1 cellular context compared by ENCODE assay signal in the genomic region with DNA sequence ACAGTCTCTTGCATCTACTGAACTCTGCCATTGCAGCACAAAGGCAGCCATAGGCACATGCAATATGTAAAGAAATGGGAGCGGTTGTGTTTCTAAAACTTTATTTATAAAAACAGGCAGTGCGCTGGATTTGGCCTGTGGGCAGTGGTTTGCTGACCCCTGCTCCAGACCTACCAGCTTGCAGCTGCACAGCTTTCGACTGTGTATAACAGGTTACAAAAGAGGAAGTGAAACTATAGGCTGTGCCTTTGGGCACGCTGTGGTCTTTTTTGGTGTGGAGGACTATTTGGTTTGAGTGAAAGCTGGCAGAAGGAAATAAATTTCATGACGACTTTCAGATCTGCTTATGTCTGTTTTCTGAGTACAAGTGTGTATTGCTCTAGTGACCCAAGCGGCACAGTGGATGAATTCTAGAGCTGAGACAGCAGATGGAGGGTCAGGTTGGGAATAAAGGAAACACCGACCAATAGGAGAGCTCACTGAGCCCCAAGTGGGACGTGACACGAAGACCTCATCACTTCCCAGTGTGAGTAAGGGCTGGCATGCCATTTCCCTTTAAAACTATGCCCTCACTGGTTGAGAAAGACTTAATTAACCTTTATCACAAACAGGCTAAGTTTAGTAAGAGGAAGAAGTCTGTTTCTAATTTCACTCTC.
TF ChIP-seq lines count a peak whose summit lies in the region.

No MANE protein-coding gene starts in this region.

TF ChIP-seq in K562, 482 proteins besides CTCF, POLR2A, EP300 and RAD21 (continued from another document and continues in another):
- TF ChIP-seq, protein P1, sequence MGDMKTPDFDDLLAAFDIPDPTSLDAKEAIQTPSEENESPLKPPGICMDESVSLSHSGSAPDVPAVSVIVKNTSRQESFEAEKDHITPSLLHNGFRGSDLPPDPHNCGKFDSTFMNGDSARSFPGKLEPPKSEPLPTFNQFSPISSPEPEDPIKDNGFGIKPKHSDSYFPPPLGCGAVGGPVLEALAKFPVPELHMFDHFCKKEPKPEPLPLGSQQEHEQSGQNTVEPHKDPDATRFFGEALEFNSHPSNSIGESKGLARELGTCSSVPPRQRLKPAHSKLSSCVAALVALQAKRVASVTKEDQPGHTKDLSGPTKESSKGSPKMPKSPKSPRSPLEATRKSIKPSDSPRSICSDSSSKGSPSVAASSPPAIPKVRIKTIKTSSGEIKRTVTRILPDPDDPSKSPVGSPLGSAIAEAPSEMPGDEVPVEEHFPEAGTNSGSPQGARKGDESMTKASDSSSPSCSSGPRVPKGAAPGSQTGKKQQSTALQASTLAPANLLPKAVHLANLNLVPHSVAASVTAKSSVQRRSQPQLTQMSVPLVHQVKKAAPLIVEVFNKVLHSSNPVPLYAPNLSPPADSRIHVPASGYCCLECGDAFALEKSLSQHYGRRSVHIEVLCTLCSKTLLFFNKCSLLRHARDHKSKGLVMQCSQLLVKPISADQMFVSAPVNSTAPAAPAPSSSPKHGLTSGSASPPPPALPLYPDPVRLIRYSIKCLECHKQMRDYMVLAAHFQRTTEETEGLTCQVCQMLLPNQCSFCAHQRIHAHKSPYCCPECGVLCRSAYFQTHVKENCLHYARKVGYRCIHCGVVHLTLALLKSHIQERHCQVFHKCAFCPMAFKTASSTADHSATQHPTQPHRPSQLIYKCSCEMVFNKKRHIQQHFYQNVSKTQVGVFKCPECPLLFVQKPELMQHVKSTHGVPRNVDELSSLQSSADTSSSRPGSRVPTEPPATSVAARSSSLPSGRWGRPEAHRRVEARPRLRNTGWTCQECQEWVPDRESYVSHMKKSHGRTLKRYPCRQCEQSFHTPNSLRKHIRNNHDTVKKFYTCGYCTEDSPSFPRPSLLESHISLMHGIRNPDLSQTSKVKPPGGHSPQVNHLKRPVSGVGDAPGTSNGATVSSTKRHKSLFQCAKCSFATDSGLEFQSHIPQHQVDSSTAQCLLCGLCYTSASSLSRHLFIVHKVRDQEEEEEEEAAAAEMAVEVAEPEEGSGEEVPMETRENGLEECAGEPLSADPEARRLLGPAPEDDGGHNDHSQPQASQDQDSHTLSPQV (IDR thresholded peaks at IDR 0.05) = no peak
- TF ChIP-seq, protein P2, sequence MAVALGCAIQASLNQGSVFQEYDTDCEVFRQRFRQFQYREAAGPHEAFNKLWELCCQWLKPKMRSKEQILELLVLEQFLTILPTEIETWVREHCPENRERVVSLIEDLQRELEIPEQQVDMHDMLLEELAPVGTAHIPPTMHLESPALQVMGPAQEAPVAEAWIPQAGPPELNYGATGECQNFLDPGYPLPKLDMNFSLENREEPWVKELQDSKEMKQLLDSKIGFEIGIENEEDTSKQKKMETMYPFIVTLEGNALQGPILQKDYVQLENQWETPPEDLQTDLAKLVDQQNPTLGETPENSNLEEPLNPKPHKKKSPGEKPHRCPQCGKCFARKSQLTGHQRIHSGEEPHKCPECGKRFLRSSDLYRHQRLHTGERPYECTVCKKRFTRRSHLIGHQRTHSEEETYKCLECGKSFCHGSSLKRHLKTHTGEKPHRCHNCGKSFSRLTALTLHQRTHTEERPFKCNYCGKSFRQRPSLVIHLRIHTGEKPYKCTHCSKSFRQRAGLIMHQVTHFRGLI (CRISPR knock-in tag; IDR thresholded peaks at IDR 0.05) = 0 out of 2 replicates have a peak, but pooled peaks have one; percentile 13
- TF ChIP-seq MIER1 (IDR thresholded peaks at IDR 0.05; ENCODE audit: low read depth) (no peak), PHF8 (IDR thresholded peaks at IDR 0.05; ENCODE audit: borderline replicate concordance, low read length) (no peak), ZNF512 (tag; IDR thresholded peaks at IDR 0.05) (no peak), BRD9 (IDR thresholded peaks at IDR 0.05; ENCODE audit: low read depth, partially characterized antibody) (no peak), ARID3A (IDR thresholded peaks at IDR 0.05; ENCODE audit: borderline replicate concordance, low read depth, low read length) (no peak), SMAD4 (CRISPR knock-in tag; conservative IDR thresholded peaks at IDR 0.05) (no peak), ZFX (CRISPR knock-in tag; IDR thresholded peaks at IDR 0.05) (no peak), ZBTB40 (IDR thresholded peaks at IDR 0.05) (peak; percentile 83), ZBTB40 (CRISPR knock-in tag; IDR thresholded peaks at IDR 0.05) (peak; percentile 80), ZNF121 (CRISPR knock-in tag; conservative IDR thresholded peaks at IDR 0.05) (no peak), KDM5B (IDR thresholded peaks at IDR 0.05; ENCODE audit: insufficient replicate concordance, low read depth, low read length) (no peak), NFE2L1 (tag; IDR thresholded peaks at IDR 0.05; ENCODE audit: borderline replicate concordance, low read depth) (no peak), ZSCAN29 (IDR thresholded peaks at IDR 0.05) (no peak), MBD2 (IDR thresholded peaks at IDR 0.05; ENCODE audit: borderline replicate concordance, low read depth) (no peak), JUNB (CRISPR knock-in tag; conservative IDR thresholded peaks at IDR 0.05) (no peak), ZNF717 (CRISPR knock-in tag; IDR thresholded peaks at IDR 0.05) (no peak), YY1 (IDR thresholded peaks at IDR 0.05; ENCODE audit: borderline replicate concordance in 1 of 3, control insufficient read depth in 1 of 3, extremely low read depth in 1 of 3, insufficient read depth in 3 of 3, insufficient read length in 1 of 3, insufficient replicate concordance in 2 of 3, low read depth in 1 of 3, low read length in 2 of 3) (no peak)
- TF ChIP-seq, protein P3, sequence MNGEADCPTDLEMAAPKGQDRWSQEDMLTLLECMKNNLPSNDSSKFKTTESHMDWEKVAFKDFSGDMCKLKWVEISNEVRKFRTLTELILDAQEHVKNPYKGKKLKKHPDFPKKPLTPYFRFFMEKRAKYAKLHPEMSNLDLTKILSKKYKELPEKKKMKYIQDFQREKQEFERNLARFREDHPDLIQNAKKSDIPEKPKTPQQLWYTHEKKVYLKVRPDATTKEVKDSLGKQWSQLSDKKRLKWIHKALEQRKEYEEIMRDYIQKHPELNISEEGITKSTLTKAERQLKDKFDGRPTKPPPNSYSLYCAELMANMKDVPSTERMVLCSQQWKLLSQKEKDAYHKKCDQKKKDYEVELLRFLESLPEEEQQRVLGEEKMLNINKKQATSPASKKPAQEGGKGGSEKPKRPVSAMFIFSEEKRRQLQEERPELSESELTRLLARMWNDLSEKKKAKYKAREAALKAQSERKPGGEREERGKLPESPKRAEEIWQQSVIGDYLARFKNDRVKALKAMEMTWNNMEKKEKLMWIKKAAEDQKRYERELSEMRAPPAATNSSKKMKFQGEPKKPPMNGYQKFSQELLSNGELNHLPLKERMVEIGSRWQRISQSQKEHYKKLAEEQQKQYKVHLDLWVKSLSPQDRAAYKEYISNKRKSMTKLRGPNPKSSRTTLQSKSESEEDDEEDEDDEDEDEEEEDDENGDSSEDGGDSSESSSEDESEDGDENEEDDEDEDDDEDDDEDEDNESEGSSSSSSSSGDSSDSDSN (IDR thresholded peaks at IDR 0.05; ENCODE audit: borderline replicate concordance in 1 of 2, low read depth in 2 of 2, low read length in 2 of 2) = no peak
- TF ChIP-seq, protein P4, sequence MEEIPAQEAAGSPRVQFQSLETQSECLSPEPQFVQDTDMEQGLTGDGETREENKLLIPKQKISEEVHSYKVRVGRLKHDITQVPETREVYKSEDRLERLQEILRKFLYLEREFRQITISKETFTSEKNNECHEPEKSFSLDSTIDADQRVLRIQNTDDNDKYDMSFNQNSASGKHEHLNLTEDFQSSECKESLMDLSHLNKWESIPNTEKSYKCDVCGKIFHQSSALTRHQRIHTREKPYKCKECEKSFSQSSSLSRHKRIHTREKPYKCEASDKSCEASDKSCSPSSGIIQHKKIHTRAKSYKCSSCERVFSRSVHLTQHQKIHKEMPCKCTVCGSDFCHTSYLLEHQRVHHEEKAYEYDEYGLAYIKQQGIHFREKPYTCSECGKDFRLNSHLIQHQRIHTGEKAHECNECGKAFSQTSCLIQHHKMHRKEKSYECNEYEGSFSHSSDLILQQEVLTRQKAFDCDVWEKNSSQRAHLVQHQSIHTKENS (CRISPR knock-in tag; IDR thresholded peaks at IDR 0.05) = no peak
- TF ChIP-seq, protein P5, sequence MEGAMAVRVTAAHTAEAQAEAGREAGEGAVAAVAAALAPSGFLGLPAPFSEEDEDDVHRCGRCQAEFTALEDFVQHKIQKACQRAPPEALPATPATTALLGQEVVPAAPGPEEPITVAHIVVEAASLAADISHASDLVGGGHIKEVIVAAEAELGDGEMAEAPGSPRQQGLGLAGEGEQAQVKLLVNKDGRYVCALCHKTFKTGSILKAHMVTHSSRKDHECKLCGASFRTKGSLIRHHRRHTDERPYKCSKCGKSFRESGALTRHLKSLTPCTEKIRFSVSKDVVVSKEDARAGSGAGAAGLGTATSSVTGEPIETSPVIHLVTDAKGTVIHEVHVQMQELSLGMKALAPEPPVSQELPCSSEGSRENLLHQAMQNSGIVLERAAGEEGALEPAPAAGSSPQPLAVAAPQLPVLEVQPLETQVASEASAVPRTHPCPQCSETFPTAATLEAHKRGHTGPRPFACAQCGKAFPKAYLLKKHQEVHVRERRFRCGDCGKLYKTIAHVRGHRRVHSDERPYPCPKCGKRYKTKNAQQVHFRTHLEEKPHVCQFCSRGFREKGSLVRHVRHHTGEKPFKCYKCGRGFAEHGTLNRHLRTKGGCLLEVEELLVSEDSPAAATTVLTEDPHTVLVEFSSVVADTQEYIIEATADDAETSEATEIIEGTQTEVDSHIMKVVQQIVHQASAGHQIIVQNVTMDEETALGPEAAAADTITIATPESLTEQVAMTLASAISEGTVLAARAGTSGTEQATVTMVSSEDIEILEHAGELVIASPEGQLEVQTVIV (CRISPR knock-in tag; IDR thresholded peaks at IDR 0.05; ENCODE audit: borderline replicate concordance) = no peak
